Comparison of ENCODE assay signal across 8 cellular contexts in genomic region chr11:102430158-102430836, GRCh38. TPM values are rescaled to one million over a fixed set of nuclear protein-coding genes. Genes with fewer than 3 reads are reported as not detected.
A peak's percentile ranks its signal among the peaks of the same experiment; 100 is the strongest.
DNase-seq lines count a peak whose midpoint lies in the region; ATAC-seq and TF ChIP-seq lines count a peak whose summit lies in the region.

No MANE protein-coding gene starts in this region.

- no peak for TF ChIP-seq CTCF in A673 (conservative IDR thresholded peaks at IDR 0.05; ENCODE audit: low read depth, low read length)
- TF ChIP-seq CTCF in osteoblast (IDR thresholded peaks at IDR 0.05; ENCODE audit: extremely low read depth, low read depth, low read length): no peak
- TF ChIP-seq CTCF in mesothelial cell of epicardium (IDR thresholded peaks at IDR 0.05; ENCODE audit: unreplicated experiment): no peak
- no peak for TF ChIP-seq CTCF in lower lobe of right lung (IDR thresholded peaks at IDR 0.05)

- CTCF ChIA-PET in A673 (lab: Charles Lee): no interaction called here

- H4K20me1 ChIP-seq in osteoblast (ENCODE audit: insufficient read depth, low read length): no peaks in the 10 kb centered on the region

- POLR2A ChIA-PET in A673 (lab: Charles Lee; ENCODE audit: low non-redundant PET): no interaction called here

- no peaks in the 10 kb centered on the region for H3K27me3 Mint-ChIP-seq in T-helper 17 cell
- no peaks in the 10 kb centered on the region for H3K27me3 Mint-ChIP-seq in mesothelial cell of epicardium (ENCODE audit: low read depth)

- peaks cover 23% of the 10 kb centered on the region for H3K9me3 ChIP-seq in A673 (ENCODE audit: low read depth, low read length, poor library complexity, severe bottlenecking)
- no peaks in the 10 kb centered on the region for H3K9me3 ChIP-seq in T-helper 17 cell (ENCODE audit: control insufficient read depth, low read length, poor library complexity, severe bottlenecking)
- no peaks in the 10 kb centered on the region for H3K9me3 ChIP-seq in osteoblast (ENCODE audit: low read depth, low read length)
- no peaks in the 10 kb centered on the region for H3K9me3 ChIP-seq in lower lobe of right lung

- ATAC-seq in GM18867 (IDR thresholded peaks at IDR 0.05; ENCODE audit: unreplicated experiment) (peak; percentile 91), HG02973 (IDR thresholded peaks at IDR 0.05; ENCODE audit: unreplicated experiment) (peak; percentile 91), T-helper 17 cell (peak; percentile 77), lower lobe of right lung (no peak)

- H3K27me3 ChIP-seq in A673 (replicated peaks; ENCODE audit: insufficient read depth, low read depth, low read length, poor library complexity) (no peaks in the 10 kb centered on the region), osteoblast (ENCODE audit: insufficient read depth, low read length) (no peaks in the 10 kb centered on the region), lower lobe of right lung (ENCODE audit: low read depth) (no peaks in the 10 kb centered on the region)

- no peak overlapping the region for H2AFZ ChIP-seq in osteoblast (ENCODE audit: low read length)

- H3K27ac Mint-ChIP-seq in T-helper 17 cell: peak overlapping the region; percentile 95
- H3K27ac Mint-ChIP-seq in mesothelial cell of epicardium: no peak overlapping the region

- H3K4me3 ChIP-seq in A673 (ENCODE audit: low read depth, low read length, poor library complexity, severe bottlenecking) (no peak overlapping the region), osteoblast (ENCODE audit: insufficient read depth, low read length) (no peak overlapping the region), lower lobe of right lung (no peak overlapping the region)

- peak overlapping the region; percentile 45 for H3K27ac ChIP-seq in A673 (ENCODE audit: low read depth, low read length, poor library complexity, severe bottlenecking)
- H3K27ac ChIP-seq in osteoblast (ENCODE audit: low read depth, low read length): no peak overlapping the region
- H3K27ac ChIP-seq in lower lobe of right lung: no peak overlapping the region

- peaks cover 31% of the 10 kb centered on the region for H3K36me3 ChIP-seq in A673 (ENCODE audit: insufficient read depth, low read length, poor library complexity, severe bottlenecking)
- no peaks in the 10 kb centered on the region for H3K36me3 ChIP-seq in osteoblast (ENCODE audit: insufficient read depth, low read length)
- H3K36me3 ChIP-seq in lower lobe of right lung: no peaks in the 10 kb centered on the region

- H3K4me1 ChIP-seq in A673 (ENCODE audit: insufficient read depth, low read length, poor library complexity, severe bottlenecking) (peaks cover 36% of the 10 kb centered on the region), osteoblast (ENCODE audit: insufficient read depth, low read length) (peaks cover 4% of the 10 kb centered on the region), lower lobe of right lung (peaks cover 11% of the 10 kb centered on the region)

- peaks cover 12% of the 10 kb centered on the region for H3K9me3 Mint-ChIP-seq in mesothelial cell of epicardium

- H3K36me3 Mint-ChIP-seq in T-helper 17 cell (ENCODE audit: low read depth) (peaks cover 12% of the 10 kb centered on the region), mesothelial cell of epicardium (peaks cover 43% of the 10 kb centered on the region)

- peak overlapping the region; percentile 47 for H3K4me3 Mint-ChIP-seq in T-helper 17 cell
- no peak overlapping the region for H3K4me3 Mint-ChIP-seq in mesothelial cell of epicardium

- H3K79me2 ChIP-seq in osteoblast (ENCODE audit: insufficient read depth, low read length): peaks cover 14% of the 10 kb centered on the region

- no TSS peak for BruUV-seq in A673 (replicated peaks; lab: Mats Ljungman, UMichigan)

- no peak overlapping the region for H3K4me2 ChIP-seq in osteoblast (ENCODE audit: insufficient read depth, low read length)

- H3K4me1 Mint-ChIP-seq in T-helper 17 cell (peaks cover 45% of the 10 kb centered on the region), mesothelial cell of epicardium (peaks cover 5% of the 10 kb centered on the region)

- no peak for DNase-seq in A673 (ENCODE audit: low spot score)
- DNase-seq in T-helper 17 cell: no peak
- DNase-seq in osteoblast (ENCODE audit: insufficient read length, low spot score, missing footprints): peak; percentile 50
- no peak for DNase-seq in mesothelial cell of epicardium (ENCODE audit: low spot score in 2 of 2, unreplicated experiment in 2 of 2)
- DNase-seq in SIG-M5 treated with dmso at 0.1 percent for 504 hours (lab: John Stamatoyannopoulos, UW; ENCODE audit: unreplicated experiment): no peak
- DNase-seq in lower lobe of right lung: no peak

- intact Hi-C loops in A673 (cut with micrococcal nuclease; ENCODE audit: unreplicated experiment): no loop called here
- intact Hi-C loops in lower lobe of right lung (cut with DNase I): no loop called here

RNA-seq across cellular contexts. Expression of gene TMEM123, which starts 22.3 kb away (rescaled TPM):
- total RNA-seq in A673 (2021) (210 and 214 TPM in 2 replicates), T-helper 17 cell (100 to 1,000 TPM; 372 to 400 TPM), osteoblast (89.3 and 91.9 TPM in 2 replicates), mesothelial cell of epicardium (131 to 144 TPM (median 137 TPM) in 3 replicates), lower lobe of right lung (199 TPM)

Comparison
In these comparisons a context has a peak if more than half of its experiments do, and no peak if none do; other contexts are left out.
1. ATAC-seq: peak in GM18867 (single experiment), HG02973 (single experiment) and T-helper 17 cell (single experiment); none in lower lobe of right lung (0 of 2).